Comparison of ENCODE assay signal across 38 cellular contexts in the genomic region with DNA sequence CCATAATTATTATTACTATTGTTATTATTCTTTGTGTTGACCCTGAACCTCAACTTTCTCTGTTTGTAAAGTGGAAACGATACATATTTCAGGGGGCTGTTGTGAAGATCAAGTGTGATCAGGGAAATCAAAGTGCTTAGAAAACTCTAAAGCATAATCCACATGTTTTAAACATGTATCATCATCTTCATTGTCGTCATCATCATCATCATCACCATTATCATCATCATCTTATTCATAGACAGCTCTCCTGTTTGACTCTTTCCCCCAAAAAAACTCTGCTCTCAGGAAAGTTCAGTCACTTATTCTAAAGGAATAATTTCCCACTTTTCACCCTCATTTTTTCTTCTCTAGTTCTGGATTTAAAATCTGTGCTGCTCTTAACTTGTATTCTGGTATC. TPM values are rescaled to one million over a fixed set of nuclear protein-coding genes. Genes with fewer than 3 reads are reported as not detected.
"Had no signal": no experiment of that assay in that cellular context is flagged by ENCODE, and none has a peak within 500 bp of the region (broad histone marks: within the 10 kb centered on the region; RNA-seq: fewer than 3 reads in every experiment).

No MANE protein-coding gene starts in this region.

- H3K36me3 ChIP-seq: MG63 had no signal

- DNase-seq: Karpas-422, Kasumi-1, MG63, MM.1S, MV-4-11, NCI-H1048, NCI-H1092, NCI-H1092 treated with DMSO at 0.1 percent for 48 hours, NCI-H1105, NCI-H1105 treated with DMSO at 0.1 percent for 48 hours, NCI-H1417, NCI-H1417 treated with DMSO at 0.1 percent for 48 hours, NCI-H1436, NCI-H1436 treated with DMSO at 0.1 percent for 48 hours, NCI-H146, NCI-H1694, NCI-H1694 treated with DMSO at 0.1 percent for 48 hours, NCI-H187, NCI-H187 treated with DMSO at 0.1 percent for 48 hours, NCI-H1930, NCI-H2029, NCI-H2029 treated with DMSO at 0.1 percent for 48 hours, NCI-H2081, NCI-H2081 treated with DMSO at 0.1 percent for 48 hours, NCI-H2107, NCI-H2171, NCI-H2171 treated with DMSO at 0.1 percent for 48 hours, NCI-H2227 treated with DMSO at 0.1 percent for 48 hours, NCI-H226, NCI-H345, NCI-H446, NCI-H446 treated with DMSO at 0.1 percent for 48 hours, NCI-H510A, NCI-H510A treated with DMSO at 0.1 percent for 48 hours had no signal

- H3K4me3 ChIP-seq: MG63 had no signal

- H3K9me3 ChIP-seq: MG63 had no signal

RNA-seq across cellular contexts. Expression of gene PTPRN, which starts 5.0 kb away (rescaled TPM):
- total RNA-seq: MCF 10A had no signal

RNA-seq across cellular contexts. Expression of gene RESP18, which starts 28.3 kb away (rescaled TPM):
- total RNA-seq: LHCN-M2, M059J, MCF 10A, NCI-H460 had no signal

RNA-seq across cellular contexts. Expression of gene TUBA4B, which starts 51.2 kb away (rescaled TPM):
- total RNA-seq: LHCN-M2, M059J, MCF 10A, NCI-H460 had no signal
